1 cellular context compared by ENCODE assay signal in genomic region chr14:100159107-100159864, GRCh38.
TF ChIP-seq lines count a peak whose summit lies in the region.

TSS of gene DEGS2 (minus strand) at chr14:100159645. CDS start at chr14:100159587, 58 bp downstream.

TF ChIP-seq in A549, 52 proteins besides CTCF, POLR2A, EP300 and RAD21 (continued from another document):
- no peak for TF ChIP-seq MAZ (IDR thresholded peaks at IDR 0.05; ENCODE audit: borderline replicate concordance, low read depth, low read length)
- TF ChIP-seq CBX2 (IDR thresholded peaks at IDR 0.05; ENCODE audit: borderline replicate concordance, low read depth), result no peak
- TF ChIP-seq RNF2 (IDR thresholded peaks at IDR 0.05; ENCODE audit: borderline replicate concordance, low read depth), result no peak
- TF ChIP-seq HES2 (IDR thresholded peaks at IDR 0.05), result no peak
- TF ChIP-seq HEYL (CRISPR knock-in tag; IDR thresholded peaks at IDR 0.05), result no peak
